ENCODE assay signal across 8 cellular contexts in the genomic region with DNA sequence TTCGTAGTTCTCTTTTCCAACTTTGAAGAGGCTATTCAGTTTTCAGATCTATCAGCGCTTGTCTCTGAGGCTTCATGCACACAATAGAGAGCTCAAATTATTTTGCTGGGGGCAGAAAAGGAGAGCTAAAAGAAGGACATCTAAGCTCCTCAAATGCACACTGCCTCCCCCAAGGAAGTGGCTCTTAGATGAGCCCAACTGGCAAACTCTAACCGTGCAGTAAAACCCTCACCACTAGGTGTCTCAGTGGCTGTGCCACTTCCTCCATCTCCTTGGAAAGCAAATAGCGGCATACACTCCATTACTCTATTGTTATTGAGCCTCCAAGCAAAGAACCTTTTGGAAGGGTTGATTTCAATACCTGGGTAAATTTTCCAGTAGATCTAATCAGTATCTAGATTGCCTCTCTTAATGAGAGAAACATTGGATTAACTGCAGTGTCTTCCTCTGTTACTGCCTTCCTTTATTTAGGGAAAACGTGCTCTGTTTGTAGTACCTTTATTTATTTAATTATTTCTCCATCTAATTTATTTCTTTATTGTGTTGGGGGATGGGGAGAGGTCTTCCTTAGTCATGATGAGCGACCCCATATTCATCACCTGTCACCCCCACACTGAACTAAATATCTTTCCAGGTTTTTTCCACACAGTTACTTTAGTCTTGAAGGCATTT. TPM values are rescaled to one million over a fixed set of nuclear protein-coding genes. Genes with fewer than 3 reads are reported as not detected.
DNase-seq lines count a peak whose midpoint lies in the region; ATAC-seq, FAIRE-seq and TF ChIP-seq lines count a peak whose summit lies in the region.

No MANE protein-coding gene starts in this region.

- CTCF ChIA-PET in CD8-positive, alpha-beta T cell (lab: Charles Lee) = interaction anchor here (0.6 to 2.4 kb wide), 32 partner anchors 8 to 881 kb away, joined by 3 to 17 read pairs (median 4); a partner anchor contains a TSS
- CTCF ChIA-PET in activated naive CD4-positive, alpha-beta T cell treated with anti-CD3 and anti-CD28 coated beads, Interleukin-2, amount 10 ng/mL, durations not matched to agents 7 days and 5 days (lab: Charles Lee) = interaction anchor here (0.7 to 2.4 kb wide), 16 partner anchors 9 to 362 kb away, joined by 3 to 17 read pairs (median 4); a partner anchor contains a TSS

- H3K27me3 ChIP-seq in CD8-positive, alpha-beta T cell (ENCODE audit: insufficient read depth, low read length) = no peaks in the 10 kb centered on the region
- no peaks in the 10 kb centered on the region for H3K27me3 ChIP-seq in pancreas
- H3K27me3 ChIP-seq in upper lobe of right lung = no peaks in the 10 kb centered on the region

- TF ChIP-seq CTCF in CD8-positive, alpha-beta T cell (IDR thresholded peaks at IDR 0.05) = peak; percentile 90
- TF ChIP-seq CTCF in NB4 (IDR thresholded peaks at IDR 0.05; ENCODE audit: low read depth, low read length) = peak; percentile 89
- TF ChIP-seq CTCF in glutamatergic neuron (IDR thresholded peaks at IDR 0.05; ENCODE audit: partially characterized antibody, unreplicated experiment) = peak; percentile 83
- peak; percentile 64 to 86 (median 74) for TF ChIP-seq CTCF in pancreas (IDR thresholded peaks at IDR 0.05)
- peak; percentile 89 for TF ChIP-seq CTCF in upper lobe of right lung (IDR thresholded peaks at IDR 0.05)

- H3K4me3 Mint-ChIP-seq in CD8-positive, alpha-beta T cell = no peak overlapping the region
- no peak overlapping the region for H3K4me3 Mint-ChIP-seq in activated naive CD4-positive, alpha-beta T cell treated with anti-CD3 and anti-CD28 coated beads, Interleukin-2, amount 10 ng/mL, durations not matched to agents 7 days and 5 days
- peak overlapping the region; percentile 38 for H3K4me3 Mint-ChIP-seq in glutamatergic neuron (ENCODE audit: unreplicated experiment)

- no peaks in the 10 kb centered on the region for H3K27me3 Mint-ChIP-seq in CD8-positive, alpha-beta T cell (ENCODE audit: low read depth)
- H3K27me3 Mint-ChIP-seq in activated naive CD4-positive, alpha-beta T cell treated with anti-CD3 and anti-CD28 coated beads, Interleukin-2, amount 10 ng/mL, durations not matched to agents 7 days and 5 days = peaks cover 30% of the 10 kb centered on the region
- peaks cover 2% of the 10 kb centered on the region for H3K27me3 Mint-ChIP-seq in glutamatergic neuron (ENCODE audit: unreplicated experiment)

- H3K27ac Mint-ChIP-seq in CD8-positive, alpha-beta T cell = no peak overlapping the region
- no peak overlapping the region for H3K27ac Mint-ChIP-seq in activated naive CD4-positive, alpha-beta T cell treated with anti-CD3 and anti-CD28 coated beads, Interleukin-2, amount 10 ng/mL, durations not matched to agents 7 days and 5 days
- peak overlapping the region; percentile 38 for H3K27ac Mint-ChIP-seq in glutamatergic neuron (ENCODE audit: unreplicated experiment)

- ATAC-seq in CD8-positive, alpha-beta T cell = peak; percentile 100
- ATAC-seq in GM21528 (IDR thresholded peaks at IDR 0.05; ENCODE audit: low FRiP score, unreplicated experiment) (peak; percentile 73), pancreas (peak; percentile 97 to 100 (median 100)), upper lobe of right lung (peak; percentile 100)

- H3K9me3 ChIP-seq in CD8-positive, alpha-beta T cell (ENCODE audit: low read length) = no peaks in the 10 kb centered on the region
- H3K9me3 ChIP-seq in pancreas (no peaks in the 10 kb centered on the region), upper lobe of right lung (no peaks in the 10 kb centered on the region)

- WGBS in pancreas, 2 donors = 26 to 31% methylated on average over 6 of the region's 6 CpGs

- no peaks in the 10 kb centered on the region for H3K9me3 Mint-ChIP-seq in CD8-positive, alpha-beta T cell
- H3K9me3 Mint-ChIP-seq in activated naive CD4-positive, alpha-beta T cell treated with anti-CD3 and anti-CD28 coated beads, Interleukin-2, amount 10 ng/mL, durations not matched to agents 7 days and 5 days = no peaks in the 10 kb centered on the region
- no peaks in the 10 kb centered on the region for H3K9me3 Mint-ChIP-seq in glutamatergic neuron (ENCODE audit: unreplicated experiment)

- POLR2A ChIA-PET in CD8-positive, alpha-beta T cell (lab: Charles Lee) = interaction anchor here (0.6 to 1.5 kb wide), 4 partner anchors 9 to 99 kb away, joined by 3 to 10 read pairs (median 6); a partner anchor contains a TSS

- no peaks in the 10 kb centered on the region for H3K36me3 ChIP-seq in CD8-positive, alpha-beta T cell (ENCODE audit: insufficient read depth, low read length)
- no peaks in the 10 kb centered on the region for H3K36me3 ChIP-seq in pancreas
- no peaks in the 10 kb centered on the region for H3K36me3 ChIP-seq in upper lobe of right lung

- no peak for FAIRE-seq in pancreas (lab: Jason Lieb, UNC)

- no peaks in the 10 kb centered on the region for H3K36me3 Mint-ChIP-seq in CD8-positive, alpha-beta T cell
- H3K36me3 Mint-ChIP-seq in activated naive CD4-positive, alpha-beta T cell treated with anti-CD3 and anti-CD28 coated beads, Interleukin-2, amount 10 ng/mL, durations not matched to agents 7 days and 5 days = no peaks in the 10 kb centered on the region
- H3K36me3 Mint-ChIP-seq in glutamatergic neuron (ENCODE audit: unreplicated experiment) = no peaks in the 10 kb centered on the region

- peaks cover 7% of the 10 kb centered on the region for H3K4me1 Mint-ChIP-seq in CD8-positive, alpha-beta T cell (ENCODE audit: low read depth)
- H3K4me1 Mint-ChIP-seq in activated naive CD4-positive, alpha-beta T cell treated with anti-CD3 and anti-CD28 coated beads, Interleukin-2, amount 10 ng/mL, durations not matched to agents 7 days and 5 days = peaks cover 5% of the 10 kb centered on the region
- peaks cover 10% of the 10 kb centered on the region for H3K4me1 Mint-ChIP-seq in glutamatergic neuron (ENCODE audit: low read depth, unreplicated experiment)

- peaks cover 3% of the 10 kb centered on the region for H3K4me1 ChIP-seq in CD8-positive, alpha-beta T cell (ENCODE audit: insufficient read depth, low read length)
- H3K4me1 ChIP-seq in pancreas (no peaks in the 10 kb centered on the region), upper lobe of right lung (no peaks in the 10 kb centered on the region)

- H3K27ac ChIP-seq in CD8-positive, alpha-beta T cell (ENCODE audit: low read depth, low read length) = no peak overlapping the region
- H3K27ac ChIP-seq in pancreas = no peak overlapping the region
- no peak overlapping the region for H3K27ac ChIP-seq in upper lobe of right lung

- intact Hi-C loops in CD8-positive, alpha-beta T cell (cut with DNase I, micrococcal nuclease) = loop anchor here (1.0 to 5.0 kb wide), 4 partner anchors 9 to 343 kb away; a partner anchor contains a TSS
- intact Hi-C loops in pancreas (cut with DNase I) = loop anchor here in 2 of 3 donors (5.0 to 10.0 kb wide), 2 partner anchors 93 to 360 kb away; no protein-coding TSS in a partner anchor
- intact Hi-C loops in upper lobe of right lung (cut with DNase I) = no loop called here

- no peak overlapping the region for H3K4me3 ChIP-seq in CD8-positive, alpha-beta T cell (ENCODE audit: low read depth, low read length)
- H3K4me3 ChIP-seq in NB4 (ENCODE audit: low read depth, low read length) = no peak overlapping the region
- no peak overlapping the region for H3K4me3 ChIP-seq in pancreas
- no peak overlapping the region for H3K4me3 ChIP-seq in upper lobe of right lung

- peak; percentile 50 to 76 (median 67) for DNase-seq in CD8-positive, alpha-beta T cell
- peak; percentile 85 for DNase-seq in NB4 (ENCODE audit: low read depth)
- peak; percentile 78 for DNase-seq in SK-N-DZ (ENCODE audit: low spot score)
- DNase-seq in activated naive CD4-positive, alpha-beta T cell treated with anti-CD3 and anti-CD28 coated beads, Interleukin-2, amount 10 ng/mL, durations not matched to agents 7 days and 5 days = peak; percentile 81
- DNase-seq in glutamatergic neuron = peak; percentile 68
- DNase-seq in pancreas = peak in 4 of 6 donors; percentile 52 to 79 (median 56)
- no peak for DNase-seq in upper lobe of right lung

- no peak for TF ChIP-seq POLR2A in NB4 (IDR thresholded peaks at IDR 0.05; ENCODE audit: extremely low read depth, insufficient read length)

RNA-seq across cellular contexts. Expression of a gene that starts 9.2 kb away (rescaled TPM):
- 100 to 1,000 TPM; 801 to 841 TPM for total RNA-seq in CD8-positive, alpha-beta T cell
- 364 and 419 TPM in 2 replicates for polyA plus RNA-seq in SK-N-DZ (2014; cell fraction: cytosol; rRNA removed)
- polyA plus RNA-seq in SK-N-DZ (2014; cell fraction: nucleus; rRNA removed) = 550 and 751 TPM in 2 replicates
- total RNA-seq in glutamatergic neuron (ENCODE audit: unreplicated experiment) (458 TPM), pancreas (100 to 1,000 TPM in 2 of 6 donors, 10 to 100 TPM in 4; 63.4 to 112 (median 84.7) TPM), upper lobe of right lung (170 TPM)
- 100 to 1,000 TPM; 190 to 267 TPM for polyA plus RNA-seq in pancreas
